In genomic region chr20:52433326-52434040, GRCh38 we compare ENCODE assay signal across 27 cellular contexts.
"Had no signal": no experiment of that assay in that cellular context is flagged by ENCODE, and none has a peak within 500 bp of the region (broad histone marks: within the 10 kb centered on the region; RNA-seq: fewer than 3 reads in every experiment).

No MANE protein-coding gene starts in this region.

- H3K9me3 Mint-ChIP-seq: central memory CD8-positive, alpha-beta T cell had no signal

- H3K27me3 ChIP-seq: ascending aorta, cardiac muscle cell, colonic mucosa, SJCRH30 had no signal

- H3K36me3 Mint-ChIP-seq: activated naive CD8-positive, alpha-beta T cell treated with anti-CD3 and anti-CD28 coated beads for 36 hours had no signal

- ATAC-seq: activated CD4-positive, CD25-positive, alpha-beta regulatory T cell treated with anti-CD3 and anti-CD28 coated beads, Interleukin-2, amount 50 U/mL, for 24 hours; activated T-cell treated with anti-CD3 and anti-CD28 coated beads, Interleukin-2, amount 50 U/mL, for 72 hours; activated T-helper 17 cell treated with anti-CD3 and anti-CD28 coated beads, Interleukin-2, amount 50 U/mL, for 72 hours; Panc1 had no signal

- H3K4me1 ChIP-seq: ascending aorta, colonic mucosa, SJCRH30 had no signal

- H3K4me1 Mint-ChIP-seq: activated CD4-positive, alpha-beta memory T cell treated with anti-CD3 and anti-CD28 coated beads, Interleukin-2, amount 10 ng/mL, durations not matched to agents 7 days and 5 days; activated naive CD8-positive, alpha-beta T cell treated with anti-CD3 and anti-CD28 coated beads for 36 hours; activated T-helper 17 cell treated with anti-CD3 and anti-CD28 coated beads, Interleukin-2, amount 50 U/mL, for 72 hours; central memory CD8-positive, alpha-beta T cell had no signal

- DNase-seq: activated CD4-positive, alpha-beta memory T cell treated with anti-CD3 and anti-CD28 coated beads, Interleukin-2, amount 10 ng/mL, durations not matched to agents 7 days and 5 days; activated CD4-positive, alpha-beta T cell treated with anti-CD3 and anti-CD28 coated beads for 48 hours; activated CD8-positive, alpha-beta memory T cell treated with anti-CD3 and anti-CD28 coated beads for 24 hours; activated effector memory CD4-positive, alpha-beta T cell treated with anti-CD3 and anti-CD28 coated beads, Interleukin-2, amount 50 U/mL, for 16 hours; activated naive CD4-positive, alpha-beta T cell; activated naive CD4-positive, alpha-beta T cell treated with anti-CD3 and anti-CD28 coated beads, Interleukin-2, amount 50 U/mL, for 16 hours; activated naive CD8-positive, alpha-beta T cell treated with anti-CD3 and anti-CD28 coated beads for 36 hours; activated T-cell treated with anti-CD3 and anti-CD28 coated beads, Interleukin-2, amount 50 U/mL, for 1 hour; activated T-cell treated with anti-CD3 and anti-CD28 coated beads, Interleukin-2, amount 50 U/mL, for 72 hours; amygdala; colonic mucosa; NCI-H1105; NCI-H1417 treated with DMSO at 0.1 percent for 48 hours; NCI-H2029; NCI-H345; NCI-H524 treated with DMSO at 0.1 percent for 48 hours; SHP77; SJCRH30; T1000; WERI-Rb-1 had no signal

- H3K4me3 ChIP-seq: ascending aorta, cardiac muscle cell, colonic mucosa, SJCRH30, SK-N-MC had no signal

- H3K4me3 Mint-ChIP-seq: activated CD4-positive, alpha-beta memory T cell treated with anti-CD3 and anti-CD28 coated beads, Interleukin-2, amount 10 ng/mL, durations not matched to agents 7 days and 5 days; activated naive CD8-positive, alpha-beta T cell treated with anti-CD3 and anti-CD28 coated beads for 36 hours; activated T-cell treated with anti-CD3 and anti-CD28 coated beads, Interleukin-2, amount 50 U/mL, for 72 hours; activated T-helper 17 cell treated with anti-CD3 and anti-CD28 coated beads, Interleukin-2, amount 50 U/mL, for 72 hours; central memory CD8-positive, alpha-beta T cell had no signal

- H3K27ac Mint-ChIP-seq: activated CD4-positive, alpha-beta memory T cell treated with anti-CD3 and anti-CD28 coated beads, Interleukin-2, amount 10 ng/mL, durations not matched to agents 7 days and 5 days; activated naive CD8-positive, alpha-beta T cell treated with anti-CD3 and anti-CD28 coated beads for 36 hours; activated T-cell treated with anti-CD3 and anti-CD28 coated beads, Interleukin-2, amount 50 U/mL, for 72 hours; activated T-helper 17 cell treated with anti-CD3 and anti-CD28 coated beads, Interleukin-2, amount 50 U/mL, for 72 hours had no signal

- H3K36me3 ChIP-seq: ascending aorta, cardiac muscle cell, colonic mucosa, SJCRH30, WERI-Rb-1 had no signal

- H3K9me3 ChIP-seq: ascending aorta, colonic mucosa, SJCRH30 had no signal

- H3K27ac ChIP-seq: ascending aorta, cardiac muscle cell, colonic mucosa, SJCRH30, WERI-Rb-1 had no signal

- H3K27me3 Mint-ChIP-seq: activated CD4-positive, alpha-beta memory T cell treated with anti-CD3 and anti-CD28 coated beads, Interleukin-2, amount 10 ng/mL, durations not matched to agents 7 days and 5 days; activated naive CD8-positive, alpha-beta T cell treated with anti-CD3 and anti-CD28 coated beads for 36 hours; activated T-helper 17 cell treated with anti-CD3 and anti-CD28 coated beads, Interleukin-2, amount 50 U/mL, for 72 hours; central memory CD8-positive, alpha-beta T cell had no signal
